Comparison of ENCODE assay signal across 33 cellular contexts in the genomic region with DNA sequence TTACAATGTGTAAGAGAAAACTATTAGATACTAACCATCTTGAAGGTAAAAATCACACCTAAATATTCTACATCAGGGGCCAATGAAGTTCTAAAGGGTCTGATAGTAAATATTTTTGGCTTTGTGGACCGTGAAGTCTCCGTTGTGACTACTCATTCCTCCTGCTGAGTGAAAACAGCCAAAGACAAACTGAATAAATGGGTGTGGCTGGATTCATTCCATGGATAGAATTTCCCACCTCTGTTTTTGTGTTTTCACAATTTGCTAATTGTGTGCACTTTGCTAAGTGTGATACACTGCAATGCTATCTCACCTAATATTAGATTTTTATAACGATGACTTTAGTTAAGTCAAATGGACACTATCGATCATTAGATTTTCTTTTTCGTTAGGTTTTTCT.
"Had no signal": no experiment of that assay in that cellular context is flagged by ENCODE, and none has a peak within 500 bp of the region (broad histone marks: within the 10 kb centered on the region; RNA-seq: fewer than 3 reads in every experiment).

No MANE protein-coding gene starts in this region.

- FAIRE-seq: RCC 7860 had no signal

- DNase-seq: Kasumi-1, MG63, NCI-H1048, NCI-H1092 treated with DMSO at 0.1 percent for 48 hours, NCI-H1105 treated with DMSO at 0.1 percent for 48 hours, NCI-H1417, NCI-H1436, NCI-H146, NCI-H1694, NCI-H187, NCI-H1930, NCI-H2029 treated with DMSO at 0.1 percent for 48 hours, NCI-H2081 treated with DMSO at 0.1 percent for 48 hours, NCI-H2107, NCI-H2171, NCI-H2227 treated with DMSO at 0.1 percent for 48 hours, NCI-H345, NCI-H446, NCI-H510A treated with DMSO at 0.1 percent for 48 hours, NCI-H524 treated with DMSO at 0.1 percent for 48 hours, NCI-H526 treated with DMSO at 0.1 percent for 48 hours, NCI-H82, PC-9, SHP77, SIG-M5, SJCRH30, T-cell had no signal

- H3K4me2 ChIP-seq: PC-9 had no signal

- H3K4me3 ChIP-seq: MG63, PC-9, SJCRH30, SK-N-MC had no signal

- H3K9me3 ChIP-seq: SJCRH30 had no signal

- H3K4me1 ChIP-seq: SJCRH30 had no signal

- H3K27ac ChIP-seq: PC-9, RWPE1, SJCRH30, SK-N-MC had no signal

- ATAC-seq: Panc1, Right ventricle myocardium inferior, SK-N-SH treated with all-trans-retinoic acid at 6 μM for 48 hours, T-cell had no signal
